In the genomic region with DNA sequence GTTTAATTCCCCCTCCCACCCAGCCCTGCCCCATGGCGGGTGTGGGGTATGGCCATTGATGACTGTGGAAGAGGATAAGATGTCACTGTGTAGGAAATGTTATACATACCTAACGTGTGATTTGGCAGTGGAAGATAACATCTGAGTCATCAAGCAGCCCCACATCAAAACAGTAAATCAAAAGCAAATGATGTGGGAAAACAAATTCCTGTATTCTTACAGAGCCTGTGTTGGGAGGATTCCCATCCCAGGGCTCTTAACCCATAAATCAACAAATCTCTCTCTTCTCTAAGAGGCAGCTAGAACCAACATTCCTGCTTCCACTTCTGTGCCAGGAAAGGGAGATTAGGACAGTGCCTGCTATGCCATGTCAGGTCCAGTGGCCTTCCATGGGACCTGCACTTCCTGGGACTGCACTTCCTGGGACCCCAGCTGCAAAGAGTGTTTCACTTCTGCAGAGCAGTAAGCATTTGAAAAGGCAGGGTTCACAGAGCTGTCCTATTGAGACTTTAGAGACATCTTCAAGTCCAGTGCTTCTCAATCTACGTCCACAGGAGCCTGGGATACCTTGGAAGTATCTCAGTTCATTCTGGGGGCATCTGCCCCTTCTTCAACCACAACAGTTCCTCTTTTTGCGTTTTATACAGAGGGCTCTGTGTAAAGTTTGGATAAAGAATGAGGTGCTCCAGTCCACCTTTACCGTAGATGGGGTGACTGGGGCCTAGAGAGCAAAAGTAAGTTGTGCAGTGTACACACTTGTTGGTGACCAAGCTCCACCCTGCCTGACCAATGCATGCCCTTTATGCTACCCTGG, we compare ENCODE assay signal across 10 cellular contexts. TPM values are rescaled to one million over a fixed set of nuclear protein-coding genes. Genes with fewer than 3 reads are reported as not detected.
DNase-seq lines count a peak whose midpoint lies in the region; ATAC-seq lines count a peak whose summit lies in the region.
"Had no signal": no experiment of that assay in that cellular context is flagged by ENCODE, and none has a peak within 500 bp of the region (broad histone marks: within the 10 kb centered on the region; RNA-seq: fewer than 3 reads in every experiment).

No MANE protein-coding gene starts in this region.

- H3K27me3 Mint-ChIP-seq in T-helper 2 cell treated with Interferon-gamma antibody and Interleukin-4, amounts not matched to agents 5 μg/mL and 100 μg/mL, for 36 hours (ENCODE audit: low read depth): peaks cover 20% of the 10 kb centered on the region
- peaks cover 27% of the 10 kb centered on the region for H3K27me3 Mint-ChIP-seq in activated T-helper 1 cell treated with anti-CD3 and anti-CD28 coated beads, Interleukin-12 subunit alpha, Interleukin-12 subunit beta, Interleukin-2, Interleukin-4 antibody, amounts not matched to agents 30 ng/mL and 10 ng/mL and 1 ng/mL, durations not matched to agents 14 hours and 24 hours and 36 hours (ENCODE audit: insufficient read depth)

- DNase-seq in NCI-H2196 (lab: John Stamatoyannopoulos, UW; ENCODE audit: unreplicated experiment) (peak; percentile 18), NCI-H2196 treated with DMSO at 0.1 percent for 48 hours (lab: John Stamatoyannopoulos, UW; ENCODE audit: unreplicated experiment) (no peak), amniotic epithelial cell (ENCODE audit: low read depth) (peak; percentile 98), iris pigment epithelial cell (ENCODE audit: low read depth) (peak; percentile 97), aorta (no peak), NCI-H524 (lab: John Stamatoyannopoulos, UW) (no peak)
- no peak for DNase-seq in T-helper 2 cell treated with Interferon-gamma antibody and Interleukin-4, amounts not matched to agents 5 μg/mL and 100 μg/mL, for 36 hours (ENCODE audit: low spot score)
- no peak for DNase-seq in activated T-helper 1 cell treated with anti-CD3 and anti-CD28 coated beads, Interleukin-12 subunit alpha, Interleukin-12 subunit beta, Interleukin-2, Interleukin-4 antibody, amounts not matched to agents 30 ng/mL and 10 ng/mL and 1 ng/mL, durations not matched to agents 14 hours and 24 hours and 36 hours (ENCODE audit: low spot score)
- DNase-seq: NCI-H774, thyroid gland had no signal

- H3K36me3 Mint-ChIP-seq in T-helper 2 cell treated with Interferon-gamma antibody and Interleukin-4, amounts not matched to agents 5 μg/mL and 100 μg/mL, for 36 hours (ENCODE audit: low read depth): peaks cover 4% of the 10 kb centered on the region
- no peaks in the 10 kb centered on the region for H3K36me3 Mint-ChIP-seq in activated T-helper 1 cell treated with anti-CD3 and anti-CD28 coated beads, Interleukin-12 subunit alpha, Interleukin-12 subunit beta, Interleukin-2, Interleukin-4 antibody, amounts not matched to agents 30 ng/mL and 10 ng/mL and 1 ng/mL, durations not matched to agents 14 hours and 24 hours and 36 hours (ENCODE audit: low read depth)

- H3K9me3 ChIP-seq in aorta (ENCODE audit: control insufficient read depth, low read length): no peaks in the 10 kb centered on the region
- H3K9me3 ChIP-seq: thyroid gland had no signal

- H3K4me3 Mint-ChIP-seq in T-helper 2 cell treated with Interferon-gamma antibody and Interleukin-4, amounts not matched to agents 5 μg/mL and 100 μg/mL, for 36 hours: no peak overlapping the region
- H3K4me3 Mint-ChIP-seq in activated T-helper 1 cell treated with anti-CD3 and anti-CD28 coated beads, Interleukin-12 subunit alpha, Interleukin-12 subunit beta, Interleukin-2, Interleukin-4 antibody, amounts not matched to agents 30 ng/mL and 10 ng/mL and 1 ng/mL, durations not matched to agents 14 hours and 24 hours and 36 hours: no peak overlapping the region

- H3K4me3 ChIP-seq in aorta (ENCODE audit: low read length in 2 of 2): no peak overlapping the region
- H3K4me3 ChIP-seq: thyroid gland had no signal

- H3K27ac ChIP-seq in aorta (ENCODE audit: low read depth in 1 of 2, low read length in 2 of 2): no peak overlapping the region
- H3K27ac ChIP-seq: thyroid gland had no signal

- no peaks in the 10 kb centered on the region for H3K36me3 ChIP-seq in aorta (ENCODE audit: control insufficient read depth in 1 of 2, insufficient read depth in 2 of 2, low read length in 1 of 2)
- H3K36me3 ChIP-seq: thyroid gland had no signal

- ATAC-seq in aorta (ENCODE audit: low FRiP score): peak; percentile 30

- intact Hi-C loops in aorta (cut with DNase I): no loop called here
- intact Hi-C loops in activated T-helper 1 cell treated with anti-CD3 and anti-CD28 coated beads, Interleukin-12 subunit alpha, Interleukin-12 subunit beta, Interleukin-2, Interleukin-4 antibody, amounts not matched to agents 30 ng/mL and 10 ng/mL and 1 ng/mL, durations not matched to agents 14 hours and 24 hours and 36 hours (cut with micrococcal nuclease): no loop called here

- peaks cover 0 to 2% of the 10 kb centered on the region in 2 donors for H3K4me1 ChIP-seq in aorta (ENCODE audit: control insufficient read depth in 1 of 2, insufficient read depth in 2 of 2, low read length in 2 of 2)

- no peak overlapping the region for H3K27ac Mint-ChIP-seq in T-helper 2 cell treated with Interferon-gamma antibody and Interleukin-4, amounts not matched to agents 5 μg/mL and 100 μg/mL, for 36 hours
- H3K27ac Mint-ChIP-seq in activated T-helper 1 cell treated with anti-CD3 and anti-CD28 coated beads, Interleukin-12 subunit alpha, Interleukin-12 subunit beta, Interleukin-2, Interleukin-4 antibody, amounts not matched to agents 30 ng/mL and 10 ng/mL and 1 ng/mL, durations not matched to agents 14 hours and 24 hours and 36 hours: no peak overlapping the region

- H3K4me1 Mint-ChIP-seq in T-helper 2 cell treated with Interferon-gamma antibody and Interleukin-4, amounts not matched to agents 5 μg/mL and 100 μg/mL, for 36 hours (ENCODE audit: low read depth): no peaks in the 10 kb centered on the region
- no peaks in the 10 kb centered on the region for H3K4me1 Mint-ChIP-seq in activated T-helper 1 cell treated with anti-CD3 and anti-CD28 coated beads, Interleukin-12 subunit alpha, Interleukin-12 subunit beta, Interleukin-2, Interleukin-4 antibody, amounts not matched to agents 30 ng/mL and 10 ng/mL and 1 ng/mL, durations not matched to agents 14 hours and 24 hours and 36 hours (ENCODE audit: low read depth)

- H3K9me3 Mint-ChIP-seq in T-helper 2 cell treated with Interferon-gamma antibody and Interleukin-4, amounts not matched to agents 5 μg/mL and 100 μg/mL, for 36 hours: no peaks in the 10 kb centered on the region
- H3K9me3 Mint-ChIP-seq in activated T-helper 1 cell treated with anti-CD3 and anti-CD28 coated beads, Interleukin-12 subunit alpha, Interleukin-12 subunit beta, Interleukin-2, Interleukin-4 antibody, amounts not matched to agents 30 ng/mL and 10 ng/mL and 1 ng/mL, durations not matched to agents 14 hours and 24 hours and 36 hours: no peaks in the 10 kb centered on the region

- H3K27me3 ChIP-seq in aorta (ENCODE audit: control insufficient read depth in 1 of 2, insufficient read depth in 2 of 2, low read length in 1 of 2): no peaks in the 10 kb centered on the region
- H3K27me3 ChIP-seq: thyroid gland had no signal

- WGBS in aorta, 2 donors: 53 to 65% methylated on average over 5 of the region's 5 CpGs

RNA-seq across cellular contexts. Expression of a gene that starts 45.8 kb away (rescaled TPM):
- 10 to 100 TPM; 12.8 to 20.1 TPM for total RNA-seq in aorta
- 1 to 10 TPM; 2.5 to 3.9 TPM for polyA plus RNA-seq in aorta
- 7.2 and 8.5 TPM in 2 replicates for total RNA-seq in activated T-helper 1 cell treated with anti-CD3 and anti-CD28 coated beads, Interleukin-12 subunit alpha, Interleukin-12 subunit beta, Interleukin-2, Interleukin-4 antibody, amounts not matched to agents 30 ng/mL and 10 ng/mL and 1 ng/mL, durations not matched to agents 14 hours and 24 hours and 36 hours

Comparison
In these comparisons a context has a peak if more than half of its experiments do, and no peak if none do; other contexts are left out.
1. DNase-seq: peak in NCI-H2196 (single experiment), amniotic epithelial cell (single experiment) and iris pigment epithelial cell (single experiment); none in NCI-H2196 treated with DMSO at 0.1 percent for 48 hours (single experiment), aorta (0 of 2), T-helper 2 cell treated with Interferon-gamma antibody and Interleukin-4, amounts not matched to agents 5 μg/mL and 100 μg/mL, for 36 hours (single experiment), NCI-H524 (0 of 2) and activated T-helper 1 cell treated with anti-CD3 and anti-CD28 coated beads, Interleukin-12 subunit alpha, Interleukin-12 subunit beta, Interleukin-2, Interleukin-4 antibody, amounts not matched to agents 30 ng/mL and 10 ng/mL and 1 ng/mL, durations not matched to agents 14 hours and 24 hours and 36 hours (single experiment).